12 cellular contexts compared by ENCODE assay signal in the genomic region with DNA sequence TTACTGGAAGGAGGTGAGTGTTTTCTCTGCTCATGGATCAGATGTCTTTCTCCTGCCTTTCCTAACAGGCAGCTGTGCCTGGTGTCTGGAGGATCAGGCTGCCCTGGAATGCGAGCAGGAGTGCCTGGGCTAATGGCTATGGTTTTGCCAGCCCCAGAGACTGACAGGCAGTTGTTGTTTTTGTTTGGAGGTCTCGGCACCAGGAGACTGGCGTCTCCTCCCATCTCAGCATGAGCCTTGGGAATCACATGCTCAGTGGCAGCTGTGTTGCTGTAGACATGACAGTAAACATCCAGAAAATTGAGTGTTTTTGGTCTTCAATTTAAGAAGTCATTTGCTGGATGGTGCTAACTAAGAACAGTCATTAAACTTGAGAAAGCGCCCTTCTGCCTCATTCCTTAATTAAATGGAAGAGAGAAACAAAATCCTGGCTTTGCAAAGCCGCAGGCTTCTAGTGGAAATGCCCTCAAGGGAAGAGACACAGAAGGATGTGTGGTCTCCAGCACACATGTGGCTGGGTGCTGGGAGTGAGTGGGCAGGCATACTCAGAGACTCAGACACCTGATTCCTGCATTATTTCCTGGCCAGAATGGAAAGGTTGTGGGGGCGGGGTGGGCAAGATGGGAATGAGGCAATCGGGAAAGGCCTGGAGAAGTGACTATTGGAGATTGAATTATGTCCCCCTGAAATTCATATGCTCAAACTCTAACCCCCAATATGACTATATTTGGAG.
DNase-seq lines count a peak whose midpoint lies in the region; ATAC-seq and TF ChIP-seq lines count a peak whose summit lies in the region.
"Had no signal": no experiment of that assay in that cellular context is flagged by ENCODE, and none has a peak within 500 bp of the region (broad histone marks: within the 10 kb centered on the region; RNA-seq: fewer than 3 reads in every experiment).

No MANE protein-coding gene starts in this region.

- H3K27ac Mint-ChIP-seq in type B pancreatic cell: no peak overlapping the region
- H3K27ac Mint-ChIP-seq: activated naive CD8-positive, alpha-beta T cell treated with anti-CD3 and anti-CD28 coated beads, Interleukin-2, amount 50 U/mL, for 24 hours; naive thymus-derived CD8-positive, alpha-beta T cell had no signal

- H3K27ac ChIP-seq in iPS-20b (ENCODE audit: low read length) (no peak overlapping the region), smooth muscle cell (ENCODE audit: low read depth) (peak overlapping the region; percentile 86)

- H3K36me3 ChIP-seq in iPS-20b (ENCODE audit: insufficient read depth, low read depth, low read length) (no peaks in the 10 kb centered on the region), smooth muscle cell (ENCODE audit: low read depth) (no peaks in the 10 kb centered on the region)

- 0 out of 2 replicates have a peak overlapping the region, but pooled peaks have one; percentile 33 for H3K9ac ChIP-seq in iPS-20b (ENCODE audit: low read depth, low read length)
- peak overlapping the region; percentile 60 for H3K9ac ChIP-seq in smooth muscle cell (ENCODE audit: low read depth)

- H3K9me3 ChIP-seq in iPS-20b (ENCODE audit: insufficient read depth, low read depth, low read length) (no peaks in the 10 kb centered on the region), smooth muscle cell (replicated peaks; ENCODE audit: low read depth) (no peaks in the 10 kb centered on the region)

- no peaks in the 10 kb centered on the region for H3K79me2 ChIP-seq in smooth muscle cell (ENCODE audit: low read depth)

- H3F3A ChIP-seq in smooth muscle cell (ENCODE audit: low read depth): peaks cover 14% of the 10 kb centered on the region

- peak overlapping the region; percentile 58 for H3K4me2 ChIP-seq in smooth muscle cell

- H3K36me3 Mint-ChIP-seq in type B pancreatic cell: no peaks in the 10 kb centered on the region
- H3K36me3 Mint-ChIP-seq: naive thymus-derived CD8-positive, alpha-beta T cell had no signal

- H3K27me3 ChIP-seq in iPS-20b (ENCODE audit: insufficient read depth, low read length): no peaks in the 10 kb centered on the region
- H3K27me3 ChIP-seq in smooth muscle cell (ENCODE audit: low read depth): no peaks in the 10 kb centered on the region

- no peak overlapping the region for H2AFZ ChIP-seq in smooth muscle cell (ENCODE audit: low read depth)

- no peaks in the 10 kb centered on the region for H4K20me1 ChIP-seq in smooth muscle cell (ENCODE audit: low read depth)

- TF ChIP-seq CTCF in smooth muscle cell (IDR thresholded peaks at IDR 0.05; ENCODE audit: borderline replicate concordance, insufficient read depth, poor library complexity, severe bottlenecking) (no peak), type B pancreatic cell (conservative IDR thresholded peaks at IDR 0.05) (no peak)

- DNase-seq in NCI-H2081 (lab: John Stamatoyannopoulos, UW) (peak; percentile 10 to 42), NCI-H2081 treated with DMSO at 0.1 percent for 48 hours (lab: John Stamatoyannopoulos, UW) (no peak), SW480 (ENCODE audit: low spot score) (peak; percentile 46), smooth muscle cell (lab: John Stamatoyannopoulos, UW; ENCODE audit: unreplicated experiment) (no peak), type B pancreatic cell (ENCODE audit: extremely low spot score, unreplicated experiment) (no peak)
- DNase-seq: activated CD4-positive, alpha-beta T cell treated with anti-CD3 and anti-CD28 coated beads for 48 hours; activated naive CD8-positive, alpha-beta T cell treated with anti-CD3 and anti-CD28 coated beads, Interleukin-2, amount 50 U/mL, for 24 hours; KBM-7; naive thymus-derived CD8-positive, alpha-beta T cell had no signal

- H3K4me1 ChIP-seq in iPS-20b (ENCODE audit: insufficient read depth, low read length) (peaks cover 11% of the 10 kb centered on the region; the same call in 1 of the 2 replicates), smooth muscle cell (ENCODE audit: low read depth) (peaks cover 19% of the 10 kb centered on the region)

- H3K4me3 Mint-ChIP-seq in type B pancreatic cell: no peak overlapping the region
- H3K4me3 Mint-ChIP-seq: activated naive CD8-positive, alpha-beta T cell treated with anti-CD3 and anti-CD28 coated beads, Interleukin-2, amount 50 U/mL, for 24 hours; naive thymus-derived CD8-positive, alpha-beta T cell had no signal

- H3K9me3 Mint-ChIP-seq in type B pancreatic cell: peaks cover 5% of the 10 kb centered on the region
- H3K9me3 Mint-ChIP-seq: activated naive CD8-positive, alpha-beta T cell treated with anti-CD3 and anti-CD28 coated beads, Interleukin-2, amount 50 U/mL, for 24 hours; naive thymus-derived CD8-positive, alpha-beta T cell had no signal

- H3K27me3 Mint-ChIP-seq in type B pancreatic cell: peaks cover 22% of the 10 kb centered on the region
- H3K27me3 Mint-ChIP-seq: activated naive CD8-positive, alpha-beta T cell treated with anti-CD3 and anti-CD28 coated beads, Interleukin-2, amount 50 U/mL, for 24 hours had no signal

- H3K4me1 Mint-ChIP-seq in type B pancreatic cell (ENCODE audit: unreplicated experiment): peaks cover 30% of the 10 kb centered on the region
- H3K4me1 Mint-ChIP-seq: activated naive CD8-positive, alpha-beta T cell treated with anti-CD3 and anti-CD28 coated beads, Interleukin-2, amount 50 U/mL, for 24 hours; naive thymus-derived CD8-positive, alpha-beta T cell had no signal

- ATAC-seq in GM21737 (IDR thresholded peaks at IDR 0.05; ENCODE audit: unreplicated experiment) (no peak), GM18520 (IDR thresholded peaks at IDR 0.05; ENCODE audit: unreplicated experiment) (no peak)
- ATAC-seq: activated naive CD8-positive, alpha-beta T cell treated with anti-CD3 and anti-CD28 coated beads, Interleukin-2, amount 50 U/mL, for 24 hours; naive thymus-derived CD8-positive, alpha-beta T cell had no signal

- WGBS in smooth muscle cell (ENCODE audit: low lambda C conversion rate): 32% methylated on average over 7 of the region's 7 CpGs

- H3K4me3 ChIP-seq in iPS-20b (ENCODE audit: low read length): no peak overlapping the region
- H3K4me3 ChIP-seq in smooth muscle cell: no peak overlapping the region

Comparison
In these comparisons a context has a peak if more than half of its experiments do, and no peak if none do; other contexts are left out.
1. DNase-seq: peak in NCI-H2081 (2 of 2) and SW480 (single experiment); none in NCI-H2081 treated with DMSO at 0.1 percent for 48 hours (single experiment), smooth muscle cell (single experiment) and type B pancreatic cell (single experiment).